ENCODE assay signal across 10 cellular contexts in the genomic region with DNA sequence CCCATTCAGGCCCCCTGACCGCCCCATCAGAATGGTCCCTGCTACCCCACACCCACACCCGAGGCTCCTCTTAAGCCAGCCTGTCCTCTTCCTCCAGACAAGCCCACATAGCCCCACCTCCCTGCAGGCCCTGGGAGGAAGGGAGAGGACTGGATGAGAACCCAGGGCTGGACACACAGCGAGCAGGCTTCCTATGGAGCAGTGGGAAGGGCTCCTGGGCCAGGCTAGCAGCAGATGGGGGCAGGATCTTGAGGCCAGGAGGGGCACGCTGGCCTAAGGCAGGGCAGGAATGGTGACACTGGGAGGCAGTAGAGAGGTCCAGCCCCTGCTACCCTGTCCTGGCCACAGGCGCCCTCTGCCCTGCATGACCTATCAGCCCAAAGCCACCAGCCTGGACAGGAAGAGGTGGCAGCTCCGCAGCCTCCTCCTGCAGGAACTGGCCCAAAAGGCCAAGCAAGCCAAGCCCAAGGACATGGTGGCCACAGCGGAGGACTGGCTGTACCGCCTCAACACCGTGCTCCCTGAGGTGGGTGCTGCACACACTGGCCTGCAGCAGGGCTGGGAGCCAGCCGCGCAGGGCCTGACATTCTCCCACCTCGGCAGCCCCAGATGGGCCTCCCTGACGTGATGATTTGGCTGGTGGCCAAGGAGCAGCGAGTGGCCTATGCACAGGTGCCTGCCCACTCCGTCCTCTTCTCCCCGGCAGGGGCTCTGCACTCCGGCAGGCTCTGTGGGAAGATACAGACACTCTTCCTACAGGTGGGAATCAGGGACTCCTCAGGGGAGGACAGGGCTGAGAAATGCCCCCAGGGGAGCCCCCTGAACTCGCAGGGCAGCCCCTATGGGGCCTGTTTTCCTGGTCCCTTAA. TPM values are rescaled to one million over a fixed set of nuclear protein-coding genes. Genes with fewer than 3 reads are reported as not detected.
DNase-seq lines count a peak whose midpoint lies in the region; ATAC-seq and FAIRE-seq lines count a peak whose summit lies in the region.
"Had no signal": no experiment of that assay in that cellular context is flagged by ENCODE, and none has a peak within 500 bp of the region (broad histone marks: within the 10 kb centered on the region; RNA-seq: fewer than 3 reads in every experiment).

No MANE protein-coding gene starts in this region.

- H3K27ac Mint-ChIP-seq in natural killer cell treated with Interleukin-12 subunit alpha and Interleukin-12 subunit beta and Interleukin-15 and Interleukin-18, amount 100 ng/mL, for 72 hours, result no peak overlapping the region
- H3K27ac Mint-ChIP-seq: activated T-cell treated with anti-CD3 and anti-CD28 coated beads, Interleukin-2, amount 50 U/mL, for 72 hours had no signal

- ATAC-seq in GM18858 (IDR thresholded peaks at IDR 0.05; ENCODE audit: unreplicated experiment), result no peak
- ATAC-seq in natural killer cell treated with Interleukin-12 subunit alpha and Interleukin-12 subunit beta and Interleukin-15 and Interleukin-18, amount 100 ng/mL, for 72 hours, result no peak
- ATAC-seq: activated T-cell treated with anti-CD3 and anti-CD28 coated beads, Interleukin-2, amount 50 U/mL, for 72 hours had no signal

- no peaks in the 10 kb centered on the region for H3K9me3 Mint-ChIP-seq in natural killer cell treated with Interleukin-12 subunit alpha and Interleukin-12 subunit beta and Interleukin-15 and Interleukin-18, amount 100 ng/mL, for 72 hours
- H3K9me3 Mint-ChIP-seq: activated T-cell treated with anti-CD3 and anti-CD28 coated beads, Interleukin-2, amount 50 U/mL, for 72 hours had no signal

- H3K27me3 Mint-ChIP-seq in natural killer cell treated with Interleukin-12 subunit alpha and Interleukin-12 subunit beta and Interleukin-15 and Interleukin-18, amount 100 ng/mL, for 72 hours, result peaks cover 2 to 7% of the 10 kb centered on the region in 2 donors

- H3K9ac ChIP-seq in BLaER1 treated with 17β-estradiol and CSF1 and Interleukin-3, amounts not matched to agents 10 nM and 100 nM, result peak overlapping the region in 1 of 11 experiments; percentile 7; a peak in 1 of 22 replicates

- peaks cover 0 to 2% of the 10 kb centered on the region in 2 donors for H3K4me1 Mint-ChIP-seq in natural killer cell treated with Interleukin-12 subunit alpha and Interleukin-12 subunit beta and Interleukin-15 and Interleukin-18, amount 100 ng/mL, for 72 hours (ENCODE audit: low read depth in 2 of 2)

- FAIRE-seq in frontal cortex (lab: Jason Lieb, UNC), result no peak

- no peaks in the 10 kb centered on the region for H3K36me3 Mint-ChIP-seq in natural killer cell treated with Interleukin-12 subunit alpha and Interleukin-12 subunit beta and Interleukin-15 and Interleukin-18, amount 100 ng/mL, for 72 hours

- DNase-seq in NCI-H128 (lab: John Stamatoyannopoulos, UW; ENCODE audit: unreplicated experiment) (peak; percentile 13), amniotic epithelial cell (ENCODE audit: low read depth) (peak; percentile 35), kidney tubule cell (ENCODE audit: low spot score) (peak; percentile 17), frontal cortex (ENCODE audit: low spot score in 2 of 2) (no peak), putamen (ENCODE audit: low spot score) (no peak)
- DNase-seq in natural killer cell treated with Interleukin-12 subunit alpha and Interleukin-12 subunit beta and Interleukin-15 and Interleukin-18, amount 100 ng/mL, for 72 hours (ENCODE audit: low spot score), result no peak
- DNase-seq: activated T-cell treated with anti-CD3 and anti-CD28 coated beads, Interleukin-2, amount 50 U/mL, for 72 hours had no signal

- H3K27ac ChIP-seq in BLaER1 treated with 17β-estradiol and CSF1 and Interleukin-3, amounts not matched to agents 10 nM and 100 nM, result no peak overlapping the region
- H3K27ac ChIP-seq: coronary artery had no signal

- H4K20me1 ChIP-seq in BLaER1 treated with 17β-estradiol and CSF1 and Interleukin-3, amounts not matched to agents 10 nM and 100 nM, result no peaks in the 10 kb centered on the region; a peak in 1 of 22 replicates

- H3K4me3 Mint-ChIP-seq in natural killer cell treated with Interleukin-12 subunit alpha and Interleukin-12 subunit beta and Interleukin-15 and Interleukin-18, amount 100 ng/mL, for 72 hours, result no peak overlapping the region
- H3K4me3 Mint-ChIP-seq: activated T-cell treated with anti-CD3 and anti-CD28 coated beads, Interleukin-2, amount 50 U/mL, for 72 hours had no signal

- H3K27me3 ChIP-seq in BLaER1 treated with 17β-estradiol and CSF1 and Interleukin-3, amounts not matched to agents 10 nM and 100 nM, result no peaks in the 10 kb centered on the region

- no peaks in the 10 kb centered on the region for H3K36me3 ChIP-seq in BLaER1 treated with 17β-estradiol and CSF1 and Interleukin-3, amounts not matched to agents 10 nM and 100 nM

- peak overlapping the region in 8 of 11 experiments; percentile 10 to 63 (median 50); a peak in 15 of 22 replicates for H3K4me2 ChIP-seq in BLaER1 treated with 17β-estradiol and CSF1 and Interleukin-3, amounts not matched to agents 10 nM and 100 nM

- H3K4me3 ChIP-seq in BLaER1 treated with 17β-estradiol and CSF1 and Interleukin-3, amounts not matched to agents 10 nM and 100 nM, result no peak overlapping the region
- H3K4me3 ChIP-seq: coronary artery had no signal

- peaks cover 0 to 54% (median 44%) of the 10 kb centered on the region in 10 experiments; a peak in 14 of 20 replicates for H3K4me1 ChIP-seq in BLaER1 treated with 17β-estradiol and CSF1 and Interleukin-3, amounts not matched to agents 10 nM and 100 nM

- no peaks in the 10 kb centered on the region for H3K9me3 ChIP-seq in BLaER1 treated with 17β-estradiol and CSF1 and Interleukin-3, amounts not matched to agents 10 nM and 100 nM (replicated peaks in 1 of 11)

RNA-seq across cellular contexts. Expression of a gene that starts 43.3 kb away (rescaled TPM):
- total RNA-seq in frontal cortex, result 0.41 TPM
- total RNA-seq in natural killer cell treated with Interleukin-12 subunit alpha and Interleukin-12 subunit beta and Interleukin-15 and Interleukin-18, amount 100 ng/mL, for 72 hours, result not detected
- total RNA-seq: activated T-cell treated with anti-CD3 and anti-CD28 coated beads, Interleukin-2, amount 50 U/mL, for 72 hours had no signal

RNA-seq across cellular contexts. Expression of a gene that starts 47.7 kb away (rescaled TPM):
- 22.0 TPM for total RNA-seq in frontal cortex
- 10 to 100 TPM; 62.3 to 95.6 TPM for total RNA-seq in natural killer cell treated with Interleukin-12 subunit alpha and Interleukin-12 subunit beta and Interleukin-15 and Interleukin-18, amount 100 ng/mL, for 72 hours

RNA-seq across cellular contexts. Expression of a gene that starts 54.0 kb away (rescaled TPM):
- 23.6 TPM for total RNA-seq in frontal cortex
- total RNA-seq in natural killer cell treated with Interleukin-12 subunit alpha and Interleukin-12 subunit beta and Interleukin-15 and Interleukin-18, amount 100 ng/mL, for 72 hours, result 1 to 10 TPM; 7.5 to 8.3 TPM

Comparison
In these comparisons a context has a peak if more than half of its experiments do, and no peak if none do; other contexts are left out.
1. DNase-seq: peak in NCI-H128 (single experiment), amniotic epithelial cell (single experiment) and kidney tubule cell (single experiment); none in frontal cortex (0 of 2), putamen (single experiment) and natural killer cell treated with Interleukin-12 subunit alpha and Interleukin-12 subunit beta and Interleukin-15 and Interleukin-18, amount 100 ng/mL, for 72 hours (single experiment).